Comparison of ENCODE assay signal across 11 cellular contexts in the genomic region with DNA sequence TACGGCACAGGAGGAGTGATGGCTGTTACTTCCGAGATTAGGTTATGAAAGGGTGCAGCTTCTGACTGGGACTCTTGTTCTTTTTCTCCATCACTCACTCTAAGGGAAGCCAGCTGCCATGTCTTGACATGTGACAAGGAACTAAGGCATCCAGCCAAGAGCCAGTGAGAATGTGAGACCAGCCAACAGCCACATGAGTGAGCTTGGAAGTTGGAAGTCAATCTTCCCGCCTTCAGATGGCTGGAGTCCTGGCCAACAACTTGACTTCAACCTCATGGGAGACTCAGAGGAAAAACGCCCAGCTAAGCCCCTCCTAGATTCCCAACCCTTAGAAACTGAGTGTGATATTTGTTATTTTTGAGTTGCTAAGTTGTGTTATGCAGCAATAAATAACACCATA.
DNase-seq lines count a peak whose midpoint lies in the region; ATAC-seq and TF ChIP-seq lines count a peak whose summit lies in the region.
"Had no signal": no experiment of that assay in that cellular context is flagged by ENCODE, and none has a peak within 500 bp of the region (broad histone marks: within the 10 kb centered on the region; RNA-seq: fewer than 3 reads in every experiment).

No MANE protein-coding gene starts in this region.

- no peak for ATAC-seq in IMR-90 (ENCODE audit: low read depth)

- no peaks in the 10 kb centered on the region for H3K27me3 ChIP-seq in IMR-90 (ENCODE audit: control insufficient read depth, insufficient read depth, low read length)

- H3K9me1 ChIP-seq in IMR-90 (ENCODE audit: insufficient read depth, low read length), result peaks cover 26% of the 10 kb centered on the region

- H3K4me3 ChIP-seq in IMR-90 (ENCODE audit: insufficient read depth, low read depth, low read length), result no peak overlapping the region
- no peak overlapping the region for H3K4me3 ChIP-seq in fibroblast of the aortic adventitia (ENCODE audit: low read depth, low read length)

- H3K9me3 Mint-ChIP-seq in activated CD4-positive, alpha-beta memory T cell treated with anti-CD3 and anti-CD28 coated beads, Interleukin-2, amount 10 ng/mL, durations not matched to agents 7 days and 5 days, result peaks cover 41% of the 10 kb centered on the region

- H3K4me3 Mint-ChIP-seq in activated CD4-positive, alpha-beta memory T cell treated with anti-CD3 and anti-CD28 coated beads, Interleukin-2, amount 10 ng/mL, durations not matched to agents 7 days and 5 days, result no peak overlapping the region
- H3K4me3 Mint-ChIP-seq: nephron progenitor cell had no signal

- no peak overlapping the region for H3K56ac ChIP-seq in IMR-90 (ENCODE audit: extremely low read depth, insufficient read depth, low read length)

- no peak for TF ChIP-seq CTCF in IMR-90 (conservative IDR thresholded peaks at IDR 0.05; ENCODE audit: low read depth, low read length)
- no peak for TF ChIP-seq CTCF in fibroblast of the aortic adventitia (IDR thresholded peaks at IDR 0.05; ENCODE audit: insufficient read depth, low read length)

- no peak overlapping the region for H3K9ac ChIP-seq in IMR-90 (ENCODE audit: low read depth, low read length)

- dilution Hi-C loops in IMR-90 (cut with HindIII; ENCODE audit: low sequenced_read_pairs, unreplicated experiment), result no loop called here

- H3K27ac ChIP-seq in IMR-90 (ENCODE audit: insufficient read depth, low read length), result peak overlapping the region; percentile 67; the same call in 1 of the 2 replicates

- H3K9me3 ChIP-seq in IMR-90 (ENCODE audit: control insufficient read depth, insufficient read depth, low read length), result no peaks in the 10 kb centered on the region

- H2BK120ac ChIP-seq in IMR-90 (ENCODE audit: low read depth, low read length), result peak overlapping the region; percentile 66

- DNase-seq in IMR-90, result no peak
- DNase-seq in activated CD4-positive, alpha-beta memory T cell treated with anti-CD3 and anti-CD28 coated beads, Interleukin-2, amount 10 ng/mL, durations not matched to agents 7 days and 5 days, result no peak
- DNase-seq in fibroblast of the aortic adventitia (ENCODE audit: low read depth), result peak; percentile 67
- peak; percentile 56 for DNase-seq in pons (ENCODE audit: low spot score)
- no peak for DNase-seq in SKM-1 treated with dmso at 0.1 percent for 144 hours (lab: John Stamatoyannopoulos, UW; ENCODE audit: unreplicated experiment)
- DNase-seq in SW 1271 (lab: John Stamatoyannopoulos, UW), result no peak
- no peak for DNase-seq in HK-2 (ENCODE audit: unreplicated experiment)
- DNase-seq: NCI-H524; stimulated activated CD4-positive, alpha-beta T cell treated with anti-CD3 and anti-CD28 coated beads, Interleukin-12 subunit alpha, Interleukin-12 subunit beta, amount 100 ng/mL, for 4 hours; stimulated activated CD8-positive, alpha-beta memory T cell treated with anti-CD3 and anti-CD28 coated beads, Interleukin-4, amount 100 ng/mL, for 48 hours had no signal

- H2BK20ac ChIP-seq in IMR-90 (ENCODE audit: low read depth, low read length), result peak overlapping the region; percentile 89

- H3K18ac ChIP-seq in IMR-90 (ENCODE audit: low read depth, low read length), result peak overlapping the region; percentile 69; the same call in 1 of the 2 replicates

- peak overlapping the region; percentile 84 for H3K14ac ChIP-seq in IMR-90 (replicated peaks; ENCODE audit: low read depth, low read length)

- BruUV-seq in IMR-90 (replicated peaks; lab: Mats Ljungman, UMichigan), result no TSS peak

- intact Hi-C loops in IMR-90 (cut with micrococcal nuclease), result no loop called here

- no peak overlapping the region for H3K4me2 ChIP-seq in IMR-90 (ENCODE audit: low read depth, low read length)

- no peak for TF ChIP-seq RAD21 in IMR-90 (IDR thresholded peaks at IDR 0.05; ENCODE audit: low read length)

- H3K4me1 Mint-ChIP-seq in activated CD4-positive, alpha-beta memory T cell treated with anti-CD3 and anti-CD28 coated beads, Interleukin-2, amount 10 ng/mL, durations not matched to agents 7 days and 5 days, result peaks cover 44% of the 10 kb centered on the region

- peak overlapping the region; percentile 83 for H2AFZ ChIP-seq in IMR-90 (replicated peaks; ENCODE audit: low read length, poor library complexity)

- H3K27me3 Mint-ChIP-seq in activated CD4-positive, alpha-beta memory T cell treated with anti-CD3 and anti-CD28 coated beads, Interleukin-2, amount 10 ng/mL, durations not matched to agents 7 days and 5 days, result no peaks in the 10 kb centered on the region

- peak overlapping the region; percentile 86 for H3K23ac ChIP-seq in IMR-90 (ENCODE audit: low read depth, low read length)

- peaks cover 68% of the 10 kb centered on the region for H3K36me3 Mint-ChIP-seq in activated CD4-positive, alpha-beta memory T cell treated with anti-CD3 and anti-CD28 coated beads, Interleukin-2, amount 10 ng/mL, durations not matched to agents 7 days and 5 days (ENCODE audit: low read depth)

- POLR2A ChIA-PET in IMR-90 (lab: Charles Lee; ENCODE audit: unreplicated experiment), result no interaction called here
- POLR2A ChIA-PET in activated CD4-positive, alpha-beta memory T cell treated with anti-CD3 and anti-CD28 coated beads, Interleukin-2, amount 10 ng/mL, durations not matched to agents 7 days and 5 days (lab: Charles Lee), result interaction anchor here (0.9 to 2.9 kb wide), 9 partner anchors 9 to 201 kb away, joined by 3 to 18 read pairs (median 7); partner anchors contain the start of gene SNX18

- TF ChIP-seq POLR2A in IMR-90 (IDR thresholded peaks at IDR 0.05; ENCODE audit: low read depth, low read length), result no peak

- peak overlapping the region; percentile 98; the same call in 2 of the 3 replicates for H2BK15ac ChIP-seq in IMR-90 (ENCODE audit: low read depth, low read length)

- CTCF ChIA-PET in IMR-90 (lab: Yijun Ruan, JAX), result no interaction called here
- CTCF ChIA-PET in activated CD4-positive, alpha-beta memory T cell treated with anti-CD3 and anti-CD28 coated beads, Interleukin-2, amount 10 ng/mL, durations not matched to agents 7 days and 5 days (lab: Charles Lee), result interaction anchor here (1.1 to 2.4 kb wide), 5 partner anchors 11 to 201 kb away, joined by 3 to 7 read pairs (median 5); partner anchors contain the start of gene SNX18

- H3K27ac Mint-ChIP-seq in activated CD4-positive, alpha-beta memory T cell treated with anti-CD3 and anti-CD28 coated beads, Interleukin-2, amount 10 ng/mL, durations not matched to agents 7 days and 5 days, result peak overlapping the region; percentile 88
- H3K27ac Mint-ChIP-seq: nephron progenitor cell had no signal

- peak overlapping the region; percentile 34 for H2BK5ac ChIP-seq in IMR-90 (ENCODE audit: low read depth, low read length, poor library complexity, severe bottlenecking)

- no peak overlapping the region for H2AK9ac ChIP-seq in IMR-90 (replicated peaks; ENCODE audit: low read depth, low read length, poor library complexity)

- H3K36me3 ChIP-seq in IMR-90 (ENCODE audit: control insufficient read depth, insufficient read depth, low read length), result no peaks in the 10 kb centered on the region

- peak overlapping the region; percentile 74; the same call in 1 of the 2 replicates for H4K5ac ChIP-seq in IMR-90 (ENCODE audit: low read depth, low read length)

- H3K4me1 ChIP-seq in IMR-90 (ENCODE audit: control insufficient read depth, insufficient read depth, low read length), result peaks cover 28% of the 10 kb centered on the region

- no peaks in the 10 kb centered on the region for H4K20me1 ChIP-seq in IMR-90 (ENCODE audit: insufficient read depth, low read length)

- in situ Hi-C loops in IMR-90 (cut with MboI; ENCODE audit: low sequenced_read_pairs), result no loop called here

- H2AK5ac ChIP-seq in IMR-90 (ENCODE audit: low read depth, low read length), result peak overlapping the region; percentile 91

- peak overlapping the region in 1 of 2 experiments; percentile 78; a peak in 2 of 4 replicates for H4K8ac ChIP-seq in IMR-90 (ENCODE audit: low read depth in 2 of 2, low read length in 2 of 2)

- H4K91ac ChIP-seq in IMR-90 (ENCODE audit: insufficient read depth, low read depth, low read length), result peak overlapping the region; percentile 79

- no CpG with 5 or more reads among the region's 4 CpGs for WGBS in IMR-90 (ENCODE audit: extremely low coverage in 2 of 2, insufficient read length in 1 of 2), 2 experiments

- H3K4ac ChIP-seq in IMR-90 (ENCODE audit: low read depth, low read length), result peak overlapping the region; percentile 82

- peaks cover 0 to 20% of the 10 kb centered on the region in 2 experiments; a peak in 2 of 4 replicates for H3K79me1 ChIP-seq in IMR-90 (ENCODE audit: low read depth in 1 of 2, low read length in 2 of 2)

TF ChIP-seq in IMR-90, 13 proteins besides CTCF, POLR2A, EP300 and RAD21:
- TF ChIP-seq RCOR1 (IDR thresholded peaks at IDR 0.05; ENCODE audit: insufficient replicate concordance, low read length) (no peak), RFX5 (IDR thresholded peaks at IDR 0.05; ENCODE audit: low read depth, low read length) (no peak), ELK1 (IDR thresholded peaks at IDR 0.05; ENCODE audit: borderline replicate concordance, low read depth, low read length) (no peak), SMC3 (IDR thresholded peaks at IDR 0.05; ENCODE audit: low read depth, low read length) (no peak), USF2 (IDR thresholded peaks at IDR 0.05; ENCODE audit: low read depth, low read length) (no peak), MAZ (IDR thresholded peaks at IDR 0.05; ENCODE audit: borderline replicate concordance, low read depth, low read length) (no peak), CHD1 (IDR thresholded peaks at IDR 0.05; ENCODE audit: low read depth, low read length) (no peak), CEBPB (IDR thresholded peaks at IDR 0.05; ENCODE audit: low read depth, low read length) (no peak), NFE2L2 (IDR thresholded peaks at IDR 0.05; ENCODE audit: low read depth, low read length) (no peak), BHLHE40 (IDR thresholded peaks at IDR 0.05; ENCODE audit: low read depth, low read length) (no peak), MXI1 (IDR thresholded peaks at IDR 0.05; ENCODE audit: borderline replicate concordance, low read depth, low read length) (no peak)
TF ChIP-seq in IMR-90: peak in this region for 0.

Comparison
In these comparisons a context has a peak if more than half of its experiments do, and no peak if none do; other contexts are left out.
1. DNase-seq: peak in fibroblast of the aortic adventitia (single experiment) and pons (single experiment); none in IMR-90 (single experiment), activated CD4-positive, alpha-beta memory T cell treated with anti-CD3 and anti-CD28 coated beads, Interleukin-2, amount 10 ng/mL, durations not matched to agents 7 days and 5 days (single experiment), SKM-1 treated with dmso at 0.1 percent for 144 hours (single experiment), SW 1271 (0 of 2) and HK-2 (single experiment).